19 cellular contexts compared by ENCODE assay signal in the genomic region with DNA sequence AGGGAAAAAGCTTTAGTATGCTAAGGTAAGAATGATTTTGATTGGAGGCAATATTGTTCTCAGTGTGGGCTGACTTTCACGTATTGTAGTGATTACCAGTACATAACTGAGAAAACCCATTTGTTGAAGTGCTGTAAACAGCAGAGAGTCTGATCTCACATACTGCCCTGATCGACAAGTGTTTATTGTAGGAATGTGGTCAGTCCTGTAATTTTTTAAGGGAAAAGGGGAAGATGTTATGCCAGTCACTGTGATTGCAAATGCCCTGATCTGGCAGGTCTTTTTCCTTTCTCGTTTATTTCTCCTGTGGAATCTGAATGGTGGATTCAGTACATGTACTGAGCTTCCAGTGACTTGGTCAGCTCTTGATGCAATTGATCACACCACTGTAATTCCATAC. TPM values are rescaled to one million over a fixed set of nuclear protein-coding genes. Genes with fewer than 3 reads are reported as not detected.
DNase-seq lines count a peak whose midpoint lies in the region; ATAC-seq and TF ChIP-seq lines count a peak whose summit lies in the region.
"Had no signal": no experiment of that assay in that cellular context is flagged by ENCODE, and none has a peak within 500 bp of the region (broad histone marks: within the 10 kb centered on the region; RNA-seq: fewer than 3 reads in every experiment).

No MANE protein-coding gene starts in this region.

- H3K4me3 ChIP-seq in iPS-20b (ENCODE audit: low read length): no peak overlapping the region; the same call in 1 of the 2 replicates
- H3K4me3 ChIP-seq in skeletal muscle satellite cell (ENCODE audit: low read length): no peak overlapping the region
- H3K4me3 ChIP-seq: coronary artery, uterus had no signal

- peak overlapping the region; percentile 35 for H3K27ac ChIP-seq in iPS-20b (ENCODE audit: low read length)
- H3K27ac ChIP-seq: coronary artery, uterus had no signal

- peak; percentile 38 for DNase-seq in HT-29 (ENCODE audit: low spot score)
- DNase-seq in WTC11 (ENCODE audit: low spot score): no peak
- DNase-seq in cerebellum (ENCODE audit: low spot score): no peak
- DNase-seq in immature natural killer cell: no peak
- no peak for DNase-seq in activated effector memory CD4-positive, alpha-beta T cell treated with Interleukin-2 at 50 U/mL for 16 hours
- no peak for DNase-seq in NCI-H345 treated with DMSO at 0.1 percent for 48 hours (lab: John Stamatoyannopoulos, UW; ENCODE audit: unreplicated experiment)
- DNase-seq: activated CD4-positive, alpha-beta T cell treated with anti-CD3 and anti-CD28 coated beads, Interleukin-2, amount 50 U/mL, for 4 hours; activated naive CD4-positive, alpha-beta T cell treated with anti-CD3 and anti-CD28 coated beads for 36 hours; activated T-cell treated with anti-CD3 and anti-CD28 coated beads for 4 hours; CD8-positive, alpha-beta memory T cell; erythroblast; MM.1S; NCI-H1694 treated with DMSO at 0.1 percent for 48 hours; NCI-H446 treated with DMSO at 0.1 percent for 48 hours; stimulated activated naive CD4-positive, alpha-beta T cell treated with Interleukin-2 at 50 U/mL for 16 hours; uterus had no signal

- no peaks in the 10 kb centered on the region for H3K36me3 ChIP-seq in iPS-20b (ENCODE audit: insufficient read depth, low read depth, low read length)
- peaks cover 5% of the 10 kb centered on the region for H3K36me3 ChIP-seq in skeletal muscle satellite cell (ENCODE audit: insufficient read depth, low read length)
- H3K36me3 ChIP-seq: uterus had no signal

- H3K36me3 Mint-ChIP-seq in WTC11 (peaks cover 2% of the 10 kb centered on the region; the same call in 1 of the 2 replicates), immature natural killer cell (no peaks in the 10 kb centered on the region)

- H3K9me3 ChIP-seq in iPS-20b (ENCODE audit: insufficient read depth, low read depth, low read length) (no peaks in the 10 kb centered on the region), skeletal muscle satellite cell (replicated peaks; ENCODE audit: low read length) (no peaks in the 10 kb centered on the region)
- H3K9me3 ChIP-seq: uterus had no signal

- H3K4me3 Mint-ChIP-seq in WTC11: peak overlapping the region; percentile 15; the same call in 1 of the 2 replicates
- no peak overlapping the region for H3K4me3 Mint-ChIP-seq in immature natural killer cell
- H3K4me3 Mint-ChIP-seq: activated naive CD4-positive, alpha-beta T cell treated with anti-CD3 and anti-CD28 coated beads for 36 hours; CD8-positive, alpha-beta memory T cell had no signal

- H3K4me1 Mint-ChIP-seq in WTC11 (peaks cover 92% of the 10 kb centered on the region), immature natural killer cell (no peaks in the 10 kb centered on the region)

- H3K27ac Mint-ChIP-seq in WTC11: peak overlapping the region; percentile 95
- no peak overlapping the region for H3K27ac Mint-ChIP-seq in immature natural killer cell
- H3K27ac Mint-ChIP-seq: activated naive CD4-positive, alpha-beta T cell treated with anti-CD3 and anti-CD28 coated beads for 36 hours had no signal

- TF ChIP-seq CTCF in WTC11 (IDR thresholded peaks at IDR 0.05): no peak

- CTCF ChIA-PET in WTC11 (lab: Charles Lee): interaction anchor here (0.9 kb wide), 1 partner anchor 11 kb away, joined by 3 read pairs; no protein-coding TSS in a partner anchor

- POLR2A ChIA-PET in WTC11 (lab: Charles Lee): no interaction called here

- peak overlapping the region; percentile 32 for H3K4me2 ChIP-seq in skeletal muscle satellite cell (ENCODE audit: low read length)

- no peak for ATAC-seq in WTC11

- H3K9me3 Mint-ChIP-seq in WTC11: no peaks in the 10 kb centered on the region
- H3K9me3 Mint-ChIP-seq in immature natural killer cell: peaks cover 0 to 2% (median 0%) of the 10 kb centered on the region in 6 donors
- H3K9me3 Mint-ChIP-seq: activated naive CD4-positive, alpha-beta T cell treated with anti-CD3 and anti-CD28 coated beads for 36 hours; CD8-positive, alpha-beta memory T cell had no signal

- peaks cover 85% of the 10 kb centered on the region for H3K4me1 ChIP-seq in iPS-20b (ENCODE audit: insufficient read depth, low read length)
- H3K4me1 ChIP-seq in skeletal muscle satellite cell (ENCODE audit: control insufficient read depth, insufficient read depth, low read length): peaks cover 85% of the 10 kb centered on the region
- H3K4me1 ChIP-seq: uterus had no signal

- H3K27me3 Mint-ChIP-seq in WTC11 (ENCODE audit: low read depth): no peaks in the 10 kb centered on the region
- H3K27me3 Mint-ChIP-seq in immature natural killer cell (ENCODE audit: low read depth in 3 of 3): peaks cover 0 to 2% (median 1%) of the 10 kb centered on the region in 3 donors

- H3K9ac ChIP-seq in iPS-20b (ENCODE audit: low read depth, low read length): peak overlapping the region; percentile 36; the same call in 1 of the 2 replicates
- H3K9ac ChIP-seq in skeletal muscle satellite cell (ENCODE audit: low read depth, low read length): no peak overlapping the region

- H3K27me3 ChIP-seq in iPS-20b (ENCODE audit: insufficient read depth, low read length) (no peaks in the 10 kb centered on the region), skeletal muscle satellite cell (ENCODE audit: control insufficient read depth, insufficient read depth, low read length) (no peaks in the 10 kb centered on the region)
- H3K27me3 ChIP-seq: uterus had no signal

TF ChIP-seq in WTC11, 78 proteins besides CTCF, POLR2A, EP300 and RAD21:
- TF ChIP-seq NR3C1 (CRISPR knock-in tag; conservative IDR thresholded peaks at IDR 0.05; ENCODE audit: low read depth): no peak
- TF ChIP-seq TP53 (CRISPR knock-in tag; IDR thresholded peaks at IDR 0.05): no peak
- TF ChIP-seq GRHL2 (CRISPR knock-in tag; IDR thresholded peaks at IDR 0.05; ENCODE audit: insufficient replicate concordance, severe bottlenecking): no peak
- TF ChIP-seq E2F4 (CRISPR knock-in tag; IDR thresholded peaks at IDR 0.05; ENCODE audit: borderline replicate concordance, low read depth): no peak
- no peak for TF ChIP-seq TCF7 (CRISPR knock-in tag; IDR thresholded peaks at IDR 0.05; ENCODE audit: low read depth)
- no peak for TF ChIP-seq ZNF138 (CRISPR knock-in tag; conservative IDR thresholded peaks at IDR 0.05)
- TF ChIP-seq, protein P1, sequence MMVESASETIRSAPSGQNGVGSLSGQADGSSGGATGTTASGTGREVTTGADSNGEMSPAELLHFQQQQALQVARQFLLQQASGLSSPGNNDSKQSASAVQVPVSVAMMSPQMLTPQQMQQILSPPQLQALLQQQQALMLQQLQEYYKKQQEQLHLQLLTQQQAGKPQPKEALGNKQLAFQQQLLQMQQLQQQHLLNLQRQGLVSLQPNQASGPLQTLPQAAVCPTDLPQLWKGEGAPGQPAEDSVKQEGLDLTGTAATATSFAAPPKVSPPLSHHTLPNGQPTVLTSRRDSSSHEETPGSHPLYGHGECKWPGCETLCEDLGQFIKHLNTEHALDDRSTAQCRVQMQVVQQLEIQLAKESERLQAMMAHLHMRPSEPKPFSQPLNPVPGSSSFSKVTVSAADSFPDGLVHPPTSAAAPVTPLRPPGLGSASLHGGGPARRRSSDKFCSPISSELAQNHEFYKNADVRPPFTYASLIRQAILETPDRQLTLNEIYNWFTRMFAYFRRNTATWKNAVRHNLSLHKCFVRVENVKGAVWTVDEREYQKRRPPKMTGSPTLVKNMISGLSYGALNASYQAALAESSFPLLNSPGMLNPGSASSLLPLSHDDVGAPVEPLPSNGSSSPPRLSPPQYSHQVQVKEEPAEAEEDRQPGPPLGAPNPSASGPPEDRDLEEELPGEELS (CRISPR knock-in tag; IDR thresholded peaks at IDR 0.05): no peak
- TF ChIP-seq NR2C2 (CRISPR knock-in tag; IDR thresholded peaks at IDR 0.05): no peak
- TF ChIP-seq, protein P2, sequence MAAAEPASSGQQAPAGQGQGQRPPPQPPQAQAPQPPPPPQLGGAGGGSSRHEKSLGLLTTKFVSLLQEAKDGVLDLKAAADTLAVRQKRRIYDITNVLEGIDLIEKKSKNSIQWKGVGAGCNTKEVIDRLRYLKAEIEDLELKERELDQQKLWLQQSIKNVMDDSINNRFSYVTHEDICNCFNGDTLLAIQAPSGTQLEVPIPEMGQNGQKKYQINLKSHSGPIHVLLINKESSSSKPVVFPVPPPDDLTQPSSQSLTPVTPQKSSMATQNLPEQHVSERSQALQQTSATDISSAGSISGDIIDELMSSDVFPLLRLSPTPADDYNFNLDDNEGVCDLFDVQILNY (CRISPR knock-in tag; IDR thresholded peaks at IDR 0.05): no peak
- no peak for TF ChIP-seq ESRRA (CRISPR knock-in tag; IDR thresholded peaks at IDR 0.05; ENCODE audit: borderline replicate concordance)
- no peak for TF ChIP-seq IRF2 (CRISPR knock-in tag; IDR thresholded peaks at IDR 0.05; ENCODE audit: borderline replicate concordance, low read depth)
- no peak for TF ChIP-seq HMGA2 (CRISPR knock-in tag; IDR thresholded peaks at IDR 0.05)
- no peak for TF ChIP-seq MXD4 (CRISPR knock-in tag; IDR thresholded peaks at IDR 0.05; ENCODE audit: borderline replicate concordance)
- TF ChIP-seq ATF3 (CRISPR knock-in tag; conservative IDR thresholded peaks at IDR 0.05): no peak
- TF ChIP-seq ATF1 (CRISPR knock-in tag; IDR thresholded peaks at IDR 0.05): no peak
- TF ChIP-seq FOXP1 (CRISPR knock-in tag; IDR thresholded peaks at IDR 0.05; ENCODE audit: borderline replicate concordance): no peak
- TF ChIP-seq CREB1 (CRISPR knock-in tag; IDR thresholded peaks at IDR 0.05): no peak
- TF ChIP-seq RELA (CRISPR knock-in tag; IDR thresholded peaks at IDR 0.05; ENCODE audit: borderline replicate concordance): no peak
- TF ChIP-seq NFYB (CRISPR knock-in tag; conservative IDR thresholded peaks at IDR 0.05; ENCODE audit: low read depth): no peak
- no peak for TF ChIP-seq CREM (CRISPR knock-in tag; IDR thresholded peaks at IDR 0.05)
TF ChIP-seq in WTC11: peak in this region for 0.

RNA-seq across cellular contexts. Expression of gene SPATS2L, which starts 11.5 kb away (rescaled TPM):
- total RNA-seq in HT-29 (2014; rRNA removed; shearing (Covaris generic)): 60.5 and 64.0 TPM in 2 replicates
- 103 to 112 TPM (median 111 TPM) in 3 replicates for total RNA-seq in WTC11 (2021)
- 42.8 and 47.8 TPM in 2 replicates for total RNA-seq in skeletal muscle satellite cell (2012; rRNA removed)
- total RNA-seq in cerebellum: 29.0 TPM
- 1 to 10 TPM in 2 of 3 donors, not detected in 1; 3.4 to 3.9 TPM for polyA plus RNA-seq in immature natural killer cell
